In genomic region chr4:168489616-168490015, GRCh38 we compare ENCODE assay signal across 12 cellular contexts. TPM values are rescaled to one million over a fixed set of nuclear protein-coding genes. Genes with fewer than 3 reads are reported as not detected.
DNase-seq lines count a peak whose midpoint lies in the region; ATAC-seq, FAIRE-seq and TF ChIP-seq lines count a peak whose summit lies in the region.
"Had no signal": no experiment of that assay in that cellular context is flagged by ENCODE, and none has a peak within 500 bp of the region (broad histone marks: within the 10 kb centered on the region; RNA-seq: fewer than 3 reads in every experiment).

No MANE protein-coding gene starts in this region.

- H3K4me3 ChIP-seq in heart left ventricle (peak overlapping the region in 3 of 12 donors; percentile 3 to 23 (median 9)), right atrium auricular region (no peak overlapping the region), left ventricle myocardium inferior (peak overlapping the region; percentile 27), gastrocnemius medialis (no peak overlapping the region), lower lobe of right lung (no peak overlapping the region)

- H3K27me3 ChIP-seq in heart left ventricle, result no peaks in the 10 kb centered on the region
- no peaks in the 10 kb centered on the region for H3K27me3 ChIP-seq in right atrium auricular region
- no peaks in the 10 kb centered on the region for H3K27me3 ChIP-seq in left ventricle myocardium inferior (ENCODE audit: low read depth)
- H3K27me3 ChIP-seq in gastrocnemius medialis, result no peaks in the 10 kb centered on the region
- no peaks in the 10 kb centered on the region for H3K27me3 ChIP-seq in lower lobe of right lung (ENCODE audit: low read depth)
- H3K27me3 ChIP-seq: BE2C had no signal

- in situ Hi-C loops in gastrocnemius medialis (cut with MboI; ENCODE audit: low sequenced_read_pairs in 4 of 4), result no loop called here

- TF ChIP-seq CTCF in heart left ventricle (IDR thresholded peaks at IDR 0.05) (no peak), right atrium auricular region (IDR thresholded peaks at IDR 0.05) (no peak), left ventricle myocardium inferior (IDR thresholded peaks at IDR 0.05; ENCODE audit: borderline replicate concordance) (no peak), gastrocnemius medialis (IDR thresholded peaks at IDR 0.05 in 4 of 5, conservative IDR thresholded peaks at IDR 0.05 in 1 of 5) (no peak), D721Med (IDR thresholded peaks at IDR 0.05; ENCODE audit: insufficient read depth, missing control alignments) (no peak), lower lobe of right lung (IDR thresholded peaks at IDR 0.05) (no peak)

- ATAC-seq in heart left ventricle (peak in 1 of 4 donors; percentile 57), gastrocnemius medialis (no peak), lower lobe of right lung (no peak)

- no peak for FAIRE-seq in D721Med (lab: Jason Lieb, UNC)

- H3K36me3 ChIP-seq in heart left ventricle, result no peaks in the 10 kb centered on the region
- no peaks in the 10 kb centered on the region for H3K36me3 ChIP-seq in right atrium auricular region
- H3K36me3 ChIP-seq in left ventricle myocardium inferior, result no peaks in the 10 kb centered on the region
- H3K36me3 ChIP-seq in gastrocnemius medialis, result no peaks in the 10 kb centered on the region
- no peaks in the 10 kb centered on the region for H3K36me3 ChIP-seq in lower lobe of right lung
- H3K36me3 ChIP-seq: BE2C had no signal

- DNase-seq in heart left ventricle (no peak), right atrium auricular region (ENCODE audit: low spot score) (no peak), left ventricle myocardium inferior (no peak), gastrocnemius medialis (no peak), GOT3 (lab: John Stamatoyannopoulos, UW) (no peak), D721Med (ENCODE audit: insufficient read length, low spot score) (no peak), lower lobe of right lung (no peak)
- DNase-seq: BE2C; CD4-positive, alpha-beta memory T cell; HCEC 1CT; IMR-90 had no signal

- WGBS in heart left ventricle, 4 donors, result 70 to 80% (median 78%) methylated on average over 1 of the region's 1 CpG

- H3K27ac ChIP-seq in heart left ventricle, result peak overlapping the region in 10 of 12 donors; percentile 15 to 80 (median 70)
- H3K27ac ChIP-seq in right atrium auricular region, result peak overlapping the region in 1 of 2 donors; percentile 77
- peak overlapping the region; percentile 78 for H3K27ac ChIP-seq in left ventricle myocardium inferior (replicated peaks)
- H3K27ac ChIP-seq in gastrocnemius medialis, result peak overlapping the region; percentile 68 to 75 (median 71)
- H3K27ac ChIP-seq in lower lobe of right lung, result no peak overlapping the region
- H3K27ac ChIP-seq: C4-2B had no signal

- TF ChIP-seq POLR2A in heart left ventricle (IDR thresholded peaks at IDR 0.05), result no peak
- TF ChIP-seq POLR2A in gastrocnemius medialis (IDR thresholded peaks at IDR 0.05), result no peak

- H3K4me1 ChIP-seq in heart left ventricle (peaks cover 0 to 22% (median 8%) of the 10 kb centered on the region in 12 donors), right atrium auricular region (peaks cover 0 to 14% of the 10 kb centered on the region in 2 donors), left ventricle myocardium inferior (peaks cover 20% of the 10 kb centered on the region), gastrocnemius medialis (peaks cover 17 to 26% of the 10 kb centered on the region in 2 donors), lower lobe of right lung (no peaks in the 10 kb centered on the region)
- H3K4me1 ChIP-seq: BE2C had no signal

- intact Hi-C loops in heart left ventricle (cut with DNase I), result loop anchor here in 3 of 10 donors (10.0 kb wide), 3 partner anchors 175 to 235 kb away; partner anchors contain the start of gene DDX60 (in 1 of the 3)
- intact Hi-C loops in left ventricle myocardium inferior (cut with micrococcal nuclease), result no loop called here
- intact Hi-C loops in gastrocnemius medialis (cut with DNase I; ENCODE audit: low total_unique reads), result loop anchor here (10.0 kb wide), 3 partner anchors 305 to 525 kb away; partner anchors contain the start of gene CBR4
- intact Hi-C loops in lower lobe of right lung (cut with DNase I), result no loop called here

- H3K9me3 ChIP-seq in heart left ventricle (no peaks in the 10 kb centered on the region), right atrium auricular region (no peaks in the 10 kb centered on the region), left ventricle myocardium inferior (replicated peaks) (no peaks in the 10 kb centered on the region), gastrocnemius medialis (no peaks in the 10 kb centered on the region), lower lobe of right lung (no peaks in the 10 kb centered on the region)
- H3K9me3 ChIP-seq: BE2C had no signal

RNA-seq across cellular contexts. Expression of gene PALLD, which starts 7.2 kb away (rescaled TPM):
- 1,000 to 10,000 TPM in 5 of 9 donors, 100 to 1,000 TPM in 4; 512 to 1,428 (median 1,015) TPM for total RNA-seq in heart left ventricle
- 1,000 to 10,000 TPM in 1 of 2 donors, 100 to 1,000 TPM in 1; 193 to 1,078 TPM for polyA plus RNA-seq in heart left ventricle
- total RNA-seq in right atrium auricular region, result 100 to 1,000 TPM; 764 to 782 TPM
- total RNA-seq in left ventricle myocardium inferior, result 871 TPM
- total RNA-seq in gastrocnemius medialis, result 100 to 1,000 TPM; 165 to 439 (median 319) TPM
- total RNA-seq in lower lobe of right lung, result 91.9 TPM

RNA-seq across cellular contexts. Expression of gene DDX60L, which starts 9.3 kb away (rescaled TPM):
- total RNA-seq in heart left ventricle (10 to 100 TPM in 6 of 9 donors, 1 to 10 TPM in 3; 5.5 to 26.8 (median 10.5) TPM), right atrium auricular region (1 to 10 TPM; 6.3 to 7.7 TPM), left ventricle myocardium inferior (11.4 TPM), gastrocnemius medialis (1 to 10 TPM; 2.9 to 5.5 (median 3.4) TPM), lower lobe of right lung (58.9 TPM)
- 1 to 10 TPM; 4.5 to 7.1 TPM for polyA plus RNA-seq in heart left ventricle
